8 cellular contexts compared by ENCODE assay signal in genomic region chr15:63348392-63348791, GRCh38. TPM values are rescaled to one million over a fixed set of nuclear protein-coding genes. Genes with fewer than 3 reads are reported as not detected.
DNase-seq lines count a peak whose midpoint lies in the region; ATAC-seq and TF ChIP-seq lines count a peak whose summit lies in the region.

No MANE protein-coding gene starts in this region.

- H4K20me1 ChIP-seq in BLaER1 treated with 17β-estradiol and CSF1 and Interleukin-3, amounts not matched to agents 10 nM and 100 nM, result no peaks in the 10 kb centered on the region

- peaks cover 30 to 57% (median 51%) of the 10 kb centered on the region in 10 experiments for H3K4me1 ChIP-seq in BLaER1 treated with 17β-estradiol and CSF1 and Interleukin-3, amounts not matched to agents 10 nM and 100 nM

- H3K36me3 ChIP-seq in BLaER1 treated with 17β-estradiol and CSF1 and Interleukin-3, amounts not matched to agents 10 nM and 100 nM, result no peaks in the 10 kb centered on the region

- no peak for ATAC-seq in HG03045 (IDR thresholded peaks at IDR 0.05; ENCODE audit: unreplicated experiment)
- no peak for ATAC-seq in activated CD8-positive, alpha-beta T cell treated with anti-CD3 and anti-CD28 coated beads, Interleukin-2, amount 10 ng/mL, durations not matched to agents 7 days and 5 days

- H3K36me3 Mint-ChIP-seq in activated CD8-positive, alpha-beta T cell treated with anti-CD3 and anti-CD28 coated beads, Interleukin-2, amount 10 ng/mL, durations not matched to agents 7 days and 5 days (ENCODE audit: low read depth), result no peaks in the 10 kb centered on the region

- peak; percentile 50 for DNase-seq in NCI-H2171 treated with DMSO at 0.1 percent for 48 hours (lab: John Stamatoyannopoulos, UW)
- peak; percentile 57 for DNase-seq in choroid plexus epithelial cell (ENCODE audit: low read depth)
- peak; percentile 43 for DNase-seq in middle frontal gyrus (ENCODE audit: extremely low spot score, low spot score)
- no peak for DNase-seq in activated CD8-positive, alpha-beta T cell treated with anti-CD3 and anti-CD28 coated beads, Interleukin-2, amount 10 ng/mL, durations not matched to agents 7 days and 5 days
- no peak for DNase-seq in activated gamma-delta T cell treated with Interleukin-2 at 50 U/mL for 16 hours
- no peak for DNase-seq in SHP77 treated with DMSO at 0.1 percent for 48 hours (lab: John Stamatoyannopoulos, UW)

- no peaks in the 10 kb centered on the region for H3K9me3 Mint-ChIP-seq in activated CD8-positive, alpha-beta T cell treated with anti-CD3 and anti-CD28 coated beads, Interleukin-2, amount 10 ng/mL, durations not matched to agents 7 days and 5 days (ENCODE audit: insufficient read depth)

- POLR2A ChIA-PET in activated CD8-positive, alpha-beta T cell treated with anti-CD3 and anti-CD28 coated beads, Interleukin-2, amount 10 ng/mL, durations not matched to agents 7 days and 5 days (lab: Charles Lee), result no interaction called here

- H3K4me3 Mint-ChIP-seq in activated CD8-positive, alpha-beta T cell treated with anti-CD3 and anti-CD28 coated beads, Interleukin-2, amount 10 ng/mL, durations not matched to agents 7 days and 5 days, result no peak overlapping the region

- H3K27ac ChIP-seq in BLaER1 treated with 17β-estradiol and CSF1 and Interleukin-3, amounts not matched to agents 10 nM and 100 nM, result peak overlapping the region; percentile 37 to 84 (median 74); a peak in 21 of 22 replicates

- CTCF ChIA-PET in activated CD8-positive, alpha-beta T cell treated with anti-CD3 and anti-CD28 coated beads, Interleukin-2, amount 10 ng/mL, durations not matched to agents 7 days and 5 days (lab: Charles Lee), result no interaction called here

- H3K9ac ChIP-seq in BLaER1 treated with 17β-estradiol and CSF1 and Interleukin-3, amounts not matched to agents 10 nM and 100 nM, result peak overlapping the region in 9 of 11 experiments; percentile 25 to 68 (median 54); a peak in 11 of 22 replicates

- H3K27me3 ChIP-seq in BLaER1 treated with 17β-estradiol and CSF1 and Interleukin-3, amounts not matched to agents 10 nM and 100 nM, result 0 out of 22 replicates have a peak, but pooled peaks cover 0 to 9% (median 0%) of the 10 kb centered on the region in 11 experiments

- no peak overlapping the region for H3K27ac Mint-ChIP-seq in activated CD8-positive, alpha-beta T cell treated with anti-CD3 and anti-CD28 coated beads, Interleukin-2, amount 10 ng/mL, durations not matched to agents 7 days and 5 days

- peak overlapping the region; percentile 57 to 83 (median 75) for H3K4me2 ChIP-seq in BLaER1 treated with 17β-estradiol and CSF1 and Interleukin-3, amounts not matched to agents 10 nM and 100 nM

- no peak for TF ChIP-seq CTCF in choroid plexus epithelial cell (conservative IDR thresholded peaks at IDR 0.05; ENCODE audit: low read depth, low read length)

- no peaks in the 10 kb centered on the region for H3K4me1 Mint-ChIP-seq in activated CD8-positive, alpha-beta T cell treated with anti-CD3 and anti-CD28 coated beads, Interleukin-2, amount 10 ng/mL, durations not matched to agents 7 days and 5 days (ENCODE audit: low read depth)

- no peak overlapping the region for H3K4me3 ChIP-seq in BLaER1 treated with 17β-estradiol and CSF1 and Interleukin-3, amounts not matched to agents 10 nM and 100 nM
- no peak overlapping the region for H3K4me3 ChIP-seq in choroid plexus epithelial cell (ENCODE audit: low read depth, low read length)

- H3K9me3 ChIP-seq in BLaER1 treated with 17β-estradiol and CSF1 and Interleukin-3, amounts not matched to agents 10 nM and 100 nM (replicated peaks in 1 of 11), result no peaks in the 10 kb centered on the region

- H3K27me3 Mint-ChIP-seq in activated CD8-positive, alpha-beta T cell treated with anti-CD3 and anti-CD28 coated beads, Interleukin-2, amount 10 ng/mL, durations not matched to agents 7 days and 5 days (ENCODE audit: low read depth), result peaks cover 6% of the 10 kb centered on the region

RNA-seq across cellular contexts. Expression of gene CA12, which starts 33.3 kb away (rescaled TPM):
- total RNA-seq in activated CD8-positive, alpha-beta T cell treated with anti-CD3 and anti-CD28 coated beads, Interleukin-2, amount 10 ng/mL, durations not matched to agents 7 days and 5 days, result not detected

Comparison
In these comparisons a context has a peak if more than half of its experiments do, and no peak if none do; other contexts are left out.
1. DNase-seq: peak in NCI-H2171 treated with DMSO at 0.1 percent for 48 hours (single experiment), choroid plexus epithelial cell (single experiment) and middle frontal gyrus (single experiment); none in activated CD8-positive, alpha-beta T cell treated with anti-CD3 and anti-CD28 coated beads, Interleukin-2, amount 10 ng/mL, durations not matched to agents 7 days and 5 days (single experiment), activated gamma-delta T cell treated with Interleukin-2 at 50 U/mL for 16 hours (single experiment) and SHP77 treated with DMSO at 0.1 percent for 48 hours (single experiment).